Comparison of ENCODE assay signal across 1 cellular context in genomic region chr15:64683378-64683777, GRCh38.
TF ChIP-seq lines count a peak whose summit lies in the region.

No MANE protein-coding gene starts in this region.

TF ChIP-seq in HepG2, 621 proteins besides CTCF, POLR2A, EP300 and RAD21 (continued from another document):
- TF ChIP-seq AGO1 (IDR thresholded peaks at IDR 0.05; ENCODE audit: low read depth, low read length, poor library complexity, severe bottlenecking): no peak
- TF ChIP-seq HDAC2 (CRISPR knock-in tag; IDR thresholded peaks at IDR 0.05): no peak
- no peak for TF ChIP-seq TCF12 (IDR thresholded peaks at IDR 0.05)
- no peak for TF ChIP-seq TCF12 (CRISPR knock-in tag; IDR thresholded peaks at IDR 0.05)
- TF ChIP-seq TBX3 (IDR thresholded peaks at IDR 0.05; ENCODE audit: borderline replicate concordance): no peak
- no peak for TF ChIP-seq ZNF652 (CRISPR knock-in tag; IDR thresholded peaks at IDR 0.05; ENCODE audit: borderline replicate concordance, low read depth)
- TF ChIP-seq, protein P1, sequence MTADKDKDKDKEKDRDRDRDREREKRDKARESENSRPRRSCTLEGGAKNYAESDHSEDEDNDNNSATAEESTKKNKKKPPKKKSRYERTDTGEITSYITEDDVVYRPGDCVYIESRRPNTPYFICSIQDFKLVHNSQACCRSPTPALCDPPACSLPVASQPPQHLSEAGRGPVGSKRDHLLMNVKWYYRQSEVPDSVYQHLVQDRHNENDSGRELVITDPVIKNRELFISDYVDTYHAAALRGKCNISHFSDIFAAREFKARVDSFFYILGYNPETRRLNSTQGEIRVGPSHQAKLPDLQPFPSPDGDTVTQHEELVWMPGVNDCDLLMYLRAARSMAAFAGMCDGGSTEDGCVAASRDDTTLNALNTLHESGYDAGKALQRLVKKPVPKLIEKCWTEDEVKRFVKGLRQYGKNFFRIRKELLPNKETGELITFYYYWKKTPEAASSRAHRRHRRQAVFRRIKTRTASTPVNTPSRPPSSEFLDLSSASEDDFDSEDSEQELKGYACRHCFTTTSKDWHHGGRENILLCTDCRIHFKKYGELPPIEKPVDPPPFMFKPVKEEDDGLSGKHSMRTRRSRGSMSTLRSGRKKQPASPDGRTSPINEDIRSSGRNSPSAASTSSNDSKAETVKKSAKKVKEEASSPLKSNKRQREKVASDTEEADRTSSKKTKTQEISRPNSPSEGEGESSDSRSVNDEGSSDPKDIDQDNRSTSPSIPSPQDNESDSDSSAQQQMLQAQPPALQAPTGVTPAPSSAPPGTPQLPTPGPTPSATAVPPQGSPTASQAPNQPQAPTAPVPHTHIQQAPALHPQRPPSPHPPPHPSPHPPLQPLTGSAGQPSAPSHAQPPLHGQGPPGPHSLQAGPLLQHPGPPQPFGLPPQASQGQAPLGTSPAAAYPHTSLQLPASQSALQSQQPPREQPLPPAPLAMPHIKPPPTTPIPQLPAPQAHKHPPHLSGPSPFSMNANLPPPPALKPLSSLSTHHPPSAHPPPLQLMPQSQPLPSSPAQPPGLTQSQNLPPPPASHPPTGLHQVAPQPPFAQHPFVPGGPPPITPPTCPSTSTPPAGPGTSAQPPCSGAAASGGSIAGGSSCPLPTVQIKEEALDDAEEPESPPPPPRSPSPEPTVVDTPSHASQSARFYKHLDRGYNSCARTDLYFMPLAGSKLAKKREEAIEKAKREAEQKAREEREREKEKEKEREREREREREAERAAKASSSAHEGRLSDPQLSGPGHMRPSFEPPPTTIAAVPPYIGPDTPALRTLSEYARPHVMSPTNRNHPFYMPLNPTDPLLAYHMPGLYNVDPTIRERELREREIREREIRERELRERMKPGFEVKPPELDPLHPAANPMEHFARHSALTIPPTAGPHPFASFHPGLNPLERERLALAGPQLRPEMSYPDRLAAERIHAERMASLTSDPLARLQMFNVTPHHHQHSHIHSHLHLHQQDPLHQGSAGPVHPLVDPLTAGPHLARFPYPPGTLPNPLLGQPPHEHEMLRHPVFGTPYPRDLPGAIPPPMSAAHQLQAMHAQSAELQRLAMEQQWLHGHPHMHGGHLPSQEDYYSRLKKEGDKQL (CRISPR knock-in tag; IDR thresholded peaks at IDR 0.05; ENCODE audit: low read depth): no peak
- no peak for TF ChIP-seq PAF1 (CRISPR knock-in tag; IDR thresholded peaks at IDR 0.05)
- TF ChIP-seq, protein P2, sequence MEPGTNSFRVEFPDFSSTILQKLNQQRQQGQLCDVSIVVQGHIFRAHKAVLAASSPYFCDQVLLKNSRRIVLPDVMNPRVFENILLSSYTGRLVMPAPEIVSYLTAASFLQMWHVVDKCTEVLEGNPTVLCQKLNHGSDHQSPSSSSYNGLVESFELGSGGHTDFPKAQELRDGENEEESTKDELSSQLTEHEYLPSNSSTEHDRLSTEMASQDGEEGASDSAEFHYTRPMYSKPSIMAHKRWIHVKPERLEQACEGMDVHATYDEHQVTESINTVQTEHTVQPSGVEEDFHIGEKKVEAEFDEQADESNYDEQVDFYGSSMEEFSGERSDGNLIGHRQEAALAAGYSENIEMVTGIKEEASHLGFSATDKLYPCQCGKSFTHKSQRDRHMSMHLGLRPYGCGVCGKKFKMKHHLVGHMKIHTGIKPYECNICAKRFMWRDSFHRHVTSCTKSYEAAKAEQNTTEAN (CRISPR knock-in tag; conservative IDR thresholded peaks at IDR 0.05): no peak
